In genomic region chrX:129741880-129742758, GRCh38 we compare ENCODE assay signal across 1 cellular context.
TF ChIP-seq lines count a peak whose summit lies in the region.

No MANE protein-coding gene starts in this region.

TF ChIP-seq in H1, 55 proteins besides CTCF, POLR2A, EP300 and RAD21:
- TF ChIP-seq POU5F1 (IDR thresholded peaks at IDR 0.05; ENCODE audit: low read depth, low read length), result no peak
- no peak for TF ChIP-seq KDM1A (IDR thresholded peaks at IDR 0.05; ENCODE audit: borderline replicate concordance, low read length)
- TF ChIP-seq BACH1 (IDR thresholded peaks at IDR 0.05; ENCODE audit: low read length), result no peak
- no peak for TF ChIP-seq RXRA (IDR thresholded peaks at IDR 0.05; ENCODE audit: insufficient read depth, low read depth, low read length)
- TF ChIP-seq SAP30 (IDR thresholded peaks at IDR 0.05; ENCODE audit: insufficient read depth, insufficient replicate concordance, low read length), result no peak
